7 cellular contexts compared by ENCODE assay signal in the genomic region with DNA sequence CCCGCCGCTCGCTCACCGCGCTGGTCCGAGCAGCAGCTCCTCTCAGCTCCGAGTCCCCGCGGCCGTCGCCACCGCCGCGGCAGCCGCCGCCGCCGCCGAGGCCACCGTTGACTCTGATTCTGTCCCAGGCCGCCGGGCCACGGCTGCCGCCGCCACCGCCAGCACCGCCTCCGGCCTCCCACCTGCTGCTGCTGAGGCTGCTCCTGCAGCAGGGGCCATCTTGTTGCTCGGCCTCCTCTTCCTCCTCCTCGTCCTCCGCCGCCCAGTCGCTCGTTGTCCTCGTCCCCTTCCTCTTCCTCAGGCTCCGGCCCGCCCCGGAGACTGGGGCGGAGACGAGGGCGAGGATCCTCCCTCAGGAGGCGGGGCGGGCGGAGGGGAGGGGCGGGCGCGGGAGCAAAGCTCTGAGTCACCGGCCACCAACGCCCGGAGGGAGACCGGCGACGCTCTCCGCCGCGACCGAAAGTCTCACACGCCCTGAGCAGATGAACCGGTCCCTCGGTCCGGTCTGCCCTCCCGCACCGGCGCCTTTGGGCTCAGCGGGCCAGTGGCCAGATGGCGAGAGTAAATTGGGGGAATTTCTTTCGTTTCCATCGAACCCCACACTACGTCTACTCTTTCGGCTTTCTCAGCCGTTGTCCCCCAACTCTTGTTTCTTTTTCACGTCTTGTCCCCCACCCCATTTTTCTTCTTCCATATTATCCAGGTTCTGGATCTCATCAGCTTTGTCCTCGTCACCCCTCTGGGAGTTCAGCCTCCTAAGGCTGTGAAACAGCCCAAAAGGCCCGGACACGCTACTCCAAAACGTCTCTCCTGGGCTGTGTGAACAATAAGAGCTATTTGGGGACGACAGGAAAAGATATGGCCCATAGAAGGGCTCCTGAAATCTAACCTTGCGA.
DNase-seq lines count a peak whose midpoint lies in the region; ATAC-seq, FAIRE-seq and TF ChIP-seq lines count a peak whose summit lies in the region.

A gene with protein sequence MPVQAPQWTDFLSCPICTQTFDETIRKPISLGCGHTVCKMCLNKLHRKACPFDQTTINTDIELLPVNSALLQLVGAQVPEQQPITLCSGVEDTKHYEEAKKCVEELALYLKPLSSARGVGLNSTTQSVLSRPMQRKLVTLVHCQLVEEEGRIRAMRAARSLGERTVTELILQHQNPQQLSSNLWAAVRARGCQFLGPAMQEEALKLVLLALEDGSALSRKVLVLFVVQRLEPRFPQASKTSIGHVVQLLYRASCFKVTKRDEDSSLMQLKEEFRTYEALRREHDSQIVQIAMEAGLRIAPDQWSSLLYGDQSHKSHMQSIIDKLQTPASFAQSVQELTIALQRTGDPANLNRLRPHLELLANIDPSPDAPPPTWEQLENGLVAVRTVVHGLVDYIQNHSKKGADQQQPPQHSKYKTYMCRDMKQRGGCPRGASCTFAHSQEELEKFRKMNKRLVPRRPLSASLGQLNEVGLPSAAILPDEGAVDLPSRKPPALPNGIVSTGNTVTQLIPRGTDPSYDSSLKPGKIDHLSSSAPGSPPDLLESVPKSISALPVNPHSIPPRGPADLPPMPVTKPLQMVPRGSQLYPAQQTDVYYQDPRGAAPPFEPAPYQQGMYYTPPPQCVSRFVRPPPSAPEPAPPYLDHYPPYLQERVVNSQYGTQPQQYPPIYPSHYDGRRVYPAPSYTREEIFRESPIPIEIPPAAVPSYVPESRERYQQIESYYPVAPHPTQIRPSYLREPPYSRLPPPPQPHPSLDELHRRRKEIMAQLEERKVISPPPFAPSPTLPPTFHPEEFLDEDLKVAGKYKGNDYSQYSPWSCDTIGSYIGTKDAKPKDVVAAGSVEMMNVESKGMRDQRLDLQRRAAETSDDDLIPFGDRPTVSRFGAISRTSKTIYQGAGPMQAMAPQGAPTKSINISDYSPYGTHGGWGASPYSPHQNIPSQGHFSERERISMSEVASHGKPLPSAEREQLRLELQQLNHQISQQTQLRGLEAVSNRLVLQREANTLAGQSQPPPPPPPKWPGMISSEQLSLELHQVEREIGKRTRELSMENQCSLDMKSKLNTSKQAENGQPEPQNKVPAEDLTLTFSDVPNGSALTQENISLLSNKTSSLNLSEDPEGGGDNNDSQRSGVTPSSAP (minus strand): TSS at position 278 of the 896 bp plus-strand sequence. CDS start 29,372 bp downstream, outside the sequence.

- DNase-seq in GM18507 (ENCODE audit: extremely low spot score, insufficient read length, low read depth) (peak; percentile 75), NCI-H2029 (lab: John Stamatoyannopoulos, UW) (peak; percentile 62), T1000 (lab: John Stamatoyannopoulos, UW) (peak; percentile 62), astrocyte of the cerebellum (ENCODE audit: low read depth) (peak; percentile 26), hepatic stellate cell (ENCODE audit: low spot score) (peak; percentile 82), retinal pigment epithelial cell (ENCODE audit: low read depth) (peak; percentile 39)

- ATAC-seq in HG02943 (IDR thresholded peaks at IDR 0.05; ENCODE audit: low read depth, unreplicated experiment) = peak; percentile 91

- FAIRE-seq in GM18507 (lab: Jason Lieb, UNC) = peak; percentile 91

- TF ChIP-seq CTCF in astrocyte of the cerebellum (IDR thresholded peaks at IDR 0.05; ENCODE audit: low read depth, low read length, missing control alignments) (no peak), retinal pigment epithelial cell (conservative IDR thresholded peaks at IDR 0.05; ENCODE audit: low read depth, low read length) (no peak)

- peak within 1 kb of the TSS; percentile 82 for H3K4me3 ChIP-seq in astrocyte of the cerebellum (ENCODE audit: low read depth, low read length)
- peak within 1 kb of the TSS; percentile 85 for H3K4me3 ChIP-seq in retinal pigment epithelial cell (ENCODE audit: low read length)

- in situ Hi-C loops in astrocyte of the cerebellum (cut with HindIII; ENCODE audit: low sequenced_read_pairs) = no loop called here

Comparison
In these comparisons a context has a peak if more than half of its experiments do, and no peak if none do; other contexts are left out.
1. Peak in every context shown above with its lines: DNase-seq, ATAC-seq and H3K4me3 ChIP-seq.
2. DNase-seq: peak in every context shown above with its lines; median percentile 82 in hepatic stellate cell; 75 in GM18507; 62 in NCI-H2029; 62 in T1000; 39 in retinal pigment epithelial cell; 26 in astrocyte of the cerebellum.